Comparison of ENCODE assay signal across 12 cellular contexts in genomic region chr10:30813872-30814471, GRCh38.
DNase-seq lines count a peak whose midpoint lies in the region; ATAC-seq, FAIRE-seq and TF ChIP-seq lines count a peak whose summit lies in the region.
"Had no signal": no experiment of that assay in that cellular context is flagged by ENCODE, and none has a peak within 500 bp of the region (broad histone marks: within the 10 kb centered on the region; RNA-seq: fewer than 3 reads in every experiment).

No MANE protein-coding gene starts in this region.

- no peaks in the 10 kb centered on the region for H3K36me3 Mint-ChIP-seq in activated naive CD8-positive, alpha-beta T cell
- no peaks in the 10 kb centered on the region for H3K36me3 Mint-ChIP-seq in activated naive CD8-positive, alpha-beta T cell treated with anti-CD3 and anti-CD28 coated beads for 36 hours
- H3K36me3 Mint-ChIP-seq: CD8-positive, alpha-beta memory T cell had no signal

- no peaks in the 10 kb centered on the region for H3K36me3 ChIP-seq in RWPE2 (ENCODE audit: low read depth)
- H3K36me3 ChIP-seq: SJCRH30 had no signal

- no peak overlapping the region for H3K4me3 ChIP-seq in RWPE2 (ENCODE audit: severe bottlenecking)
- H3K4me3 ChIP-seq in fibroblast of the aortic adventitia (ENCODE audit: low read depth, low read length), result no peak overlapping the region
- H3K4me3 ChIP-seq: SJCRH30 had no signal

- no peaks in the 10 kb centered on the region for H3K4me1 ChIP-seq in RWPE2 (ENCODE audit: insufficient read depth, poor library complexity, severe bottlenecking)

- no peak for TF ChIP-seq CTCF in RWPE2 (IDR thresholded peaks at IDR 0.05; ENCODE audit: poor library complexity, severe bottlenecking)
- no peak for TF ChIP-seq CTCF in fibroblast of the aortic adventitia (IDR thresholded peaks at IDR 0.05; ENCODE audit: insufficient read depth, low read length)

- no peak overlapping the region for H3K4me3 Mint-ChIP-seq in activated naive CD8-positive, alpha-beta T cell
- H3K4me3 Mint-ChIP-seq in activated naive CD8-positive, alpha-beta T cell treated with anti-CD3 and anti-CD28 coated beads for 36 hours, result no peak overlapping the region
- H3K4me3 Mint-ChIP-seq: dendritic cell treated with granulocyte-macrophage colony-stimulating factor and Interleukin-4, amounts not matched to agents 40 ng/mL and 50 ng/mL, for 4 days had no signal

- no peaks in the 10 kb centered on the region for H3K27me3 Mint-ChIP-seq in activated naive CD8-positive, alpha-beta T cell
- no peaks in the 10 kb centered on the region for H3K27me3 Mint-ChIP-seq in activated naive CD8-positive, alpha-beta T cell treated with anti-CD3 and anti-CD28 coated beads for 36 hours
- H3K27me3 Mint-ChIP-seq: CD8-positive, alpha-beta memory T cell; dendritic cell treated with granulocyte-macrophage colony-stimulating factor and Interleukin-4, amounts not matched to agents 40 ng/mL and 50 ng/mL, for 4 days had no signal

- no peak for DNase-seq in activated naive CD8-positive, alpha-beta T cell treated with anti-CD3 and anti-CD28 coated beads for 36 hours
- DNase-seq in RWPE2 (ENCODE audit: low spot score), result no peak
- peak; percentile 68 for DNase-seq in fibroblast of the aortic adventitia (ENCODE audit: low read depth)
- DNase-seq in urothelium cell line (ENCODE audit: low spot score), result peak; percentile 76
- DNase-seq in stimulated activated CD4-positive, alpha-beta T cell treated with anti-CD3 and anti-CD28 coated beads, Interleukin-12 subunit alpha, Interleukin-12 subunit beta, amount 100 ng/mL, for 4 hours, result no peak
- no peak for DNase-seq in COR-L47 (lab: John Stamatoyannopoulos, UW)
- DNase-seq: CD8-positive, alpha-beta memory T cell; right cardiac atrium had no signal

- peak overlapping the region; percentile 12 for H3K27ac Mint-ChIP-seq in activated naive CD8-positive, alpha-beta T cell
- no peak overlapping the region for H3K27ac Mint-ChIP-seq in activated naive CD8-positive, alpha-beta T cell treated with anti-CD3 and anti-CD28 coated beads for 36 hours
- H3K27ac Mint-ChIP-seq: CD8-positive, alpha-beta memory T cell; dendritic cell treated with granulocyte-macrophage colony-stimulating factor and Interleukin-4, amounts not matched to agents 40 ng/mL and 50 ng/mL, for 4 days had no signal

- no peak for FAIRE-seq in urothelium cell line (lab: Jason Lieb, UNC)

- H3K9me3 Mint-ChIP-seq in activated naive CD8-positive, alpha-beta T cell (ENCODE audit: low read depth), result no peaks in the 10 kb centered on the region
- H3K9me3 Mint-ChIP-seq in activated naive CD8-positive, alpha-beta T cell treated with anti-CD3 and anti-CD28 coated beads for 36 hours, result no peaks in the 10 kb centered on the region
- H3K9me3 Mint-ChIP-seq: CD8-positive, alpha-beta memory T cell; dendritic cell treated with granulocyte-macrophage colony-stimulating factor and Interleukin-4, amounts not matched to agents 40 ng/mL and 50 ng/mL, for 4 days had no signal

- H3K4me1 Mint-ChIP-seq in activated naive CD8-positive, alpha-beta T cell (ENCODE audit: low read depth), result peaks cover 35% of the 10 kb centered on the region
- peaks cover 26% of the 10 kb centered on the region for H3K4me1 Mint-ChIP-seq in activated naive CD8-positive, alpha-beta T cell treated with anti-CD3 and anti-CD28 coated beads for 36 hours

- no peaks in the 10 kb centered on the region for H3K9me3 ChIP-seq in RWPE2 (ENCODE audit: severe bottlenecking)
- H3K9me3 ChIP-seq: SJCRH30 had no signal

- no peaks in the 10 kb centered on the region for H3K27me3 ChIP-seq in RWPE2 (ENCODE audit: insufficient read depth, poor library complexity, severe bottlenecking)
- H3K27me3 ChIP-seq: SJCRH30 had no signal

- no peak overlapping the region for H3K27ac ChIP-seq in RWPE2 (ENCODE audit: poor library complexity, severe bottlenecking)
- H3K27ac ChIP-seq: SJCRH30 had no signal

- ATAC-seq in RWPE2 (ENCODE audit: low read depth), result peak; percentile 72; the same call in 2 of the 3 replicates
- ATAC-seq in HG02938 (IDR thresholded peaks at IDR 0.05; ENCODE audit: unreplicated experiment), result no peak
- ATAC-seq: right cardiac atrium had no signal

Comparison
In these comparisons a context has a peak if more than half of its experiments do, and no peak if none do; other contexts are left out.
1. DNase-seq: peak in fibroblast of the aortic adventitia (single experiment) and urothelium cell line (single experiment); none in activated naive CD8-positive, alpha-beta T cell treated with anti-CD3 and anti-CD28 coated beads for 36 hours (single experiment), RWPE2 (single experiment), stimulated activated CD4-positive, alpha-beta T cell treated with anti-CD3 and anti-CD28 coated beads, Interleukin-12 subunit alpha, Interleukin-12 subunit beta, amount 100 ng/mL, for 4 hours (single experiment) and COR-L47 (single experiment).